ENCODE assay signal across 8 cellular contexts in genomic region chr19:7904074-7905020, GRCh38. TPM values are rescaled to one million over a fixed set of nuclear protein-coding genes. Genes with fewer than 3 reads are reported as not detected.
DNase-seq lines count a peak whose midpoint lies in the region; ATAC-seq and TF ChIP-seq lines count a peak whose summit lies in the region.

No MANE protein-coding gene starts in this region.

- no peak for TF ChIP-seq CTCF in esophagus muscularis mucosa (IDR thresholded peaks at IDR 0.05)
- TF ChIP-seq CTCF in neural progenitor cell (IDR thresholded peaks at IDR 0.05) = no peak

- H3K4me2 ChIP-seq in neural progenitor cell = peak overlapping the region; percentile 88

- peaks cover 53% of the 10 kb centered on the region for H4K20me1 ChIP-seq in neural progenitor cell (ENCODE audit: low read depth)

- H3K27ac ChIP-seq in esophagus muscularis mucosa (replicated peaks in 1 of 4) = peak overlapping the region; percentile 82 to 91 (median 90)
- no peak overlapping the region for H3K27ac ChIP-seq in neural progenitor cell

- H3K9ac ChIP-seq in neural progenitor cell = no peak overlapping the region

- H3K9me3 ChIP-seq in esophagus muscularis mucosa (no peaks in the 10 kb centered on the region), neural progenitor cell (ENCODE audit: low read depth) (no peaks in the 10 kb centered on the region)

- WGBS in esophagus muscularis mucosa = 28% methylated on average over 22 of the region's 68 CpGs

- peaks cover 37% of the 10 kb centered on the region for H3K79me2 ChIP-seq in neural progenitor cell (ENCODE audit: low read depth)

- DNase-seq in COLO668 (lab: John Stamatoyannopoulos, UW; ENCODE audit: unreplicated experiment) (peak; percentile 71), esophagus muscularis mucosa (ENCODE audit: extremely low spot score) (no peak), neural progenitor cell (ENCODE audit: low spot score) (peak; percentile 66), mesenteric fat pad (ENCODE audit: low spot score) (no peak), UCSD-AML1 (lab: John Stamatoyannopoulos, UW; ENCODE audit: unreplicated experiment) (no peak)
- peak; percentile 61 for DNase-seq in activated CD4-positive, alpha-beta T cell treated with anti-CD3 and anti-CD28 coated beads, Interleukin-2, amount 50 U/mL, for 1 hour

- no peak overlapping the region for H2AFZ ChIP-seq in neural progenitor cell (replicated peaks)

- no peaks in the 10 kb centered on the region for H3K9me3 Mint-ChIP-seq in neural progenitor cell

- H3K4me3 Mint-ChIP-seq in neural progenitor cell = peak overlapping the region; percentile 92

- peaks cover 0 to 7% (median 0%) of the 10 kb centered on the region in 4 donors for H3K27me3 ChIP-seq in esophagus muscularis mucosa
- peaks cover 5% of the 10 kb centered on the region for H3K27me3 ChIP-seq in neural progenitor cell

- H3F3A ChIP-seq in neural progenitor cell (ENCODE audit: low read depth) = peaks cover 9% of the 10 kb centered on the region

- ATAC-seq in GM19328 (IDR thresholded peaks at IDR 0.05; ENCODE audit: unreplicated experiment) = peak; percentile 41
- ATAC-seq in HG03442 (IDR thresholded peaks at IDR 0.05; ENCODE audit: unreplicated experiment) = peak; percentile 30

- no peak for TF ChIP-seq POLR2A in esophagus muscularis mucosa (IDR thresholded peaks at IDR 0.05; ENCODE audit: low read depth)

- peaks cover 20% of the 10 kb centered on the region for H3K4me1 Mint-ChIP-seq in neural progenitor cell

- H3K36me3 ChIP-seq in esophagus muscularis mucosa (peaks cover 13 to 38% (median 26%) of the 10 kb centered on the region in 4 donors), neural progenitor cell (no peaks in the 10 kb centered on the region)

- H3K4me1 ChIP-seq in esophagus muscularis mucosa (peaks cover 37 to 61% (median 51%) of the 10 kb centered on the region in 4 donors), neural progenitor cell (peaks cover 11% of the 10 kb centered on the region)

- peaks cover 5% of the 10 kb centered on the region for H3K27me3 Mint-ChIP-seq in neural progenitor cell (ENCODE audit: insufficient read depth, low read depth)

- peaks cover 2% of the 10 kb centered on the region for H3K36me3 Mint-ChIP-seq in neural progenitor cell

- intact Hi-C loops in esophagus muscularis mucosa (cut with DNase I) = no loop called here

- no peak for TF ChIP-seq EP300 in esophagus muscularis mucosa (IDR thresholded peaks at IDR 0.05)

- H3K4me3 ChIP-seq in esophagus muscularis mucosa (peak overlapping the region; percentile 64 to 89 (median 72)), neural progenitor cell (peak overlapping the region; percentile 91)

- peak overlapping the region; percentile 79 for H3K27ac Mint-ChIP-seq in neural progenitor cell

RNA-seq across cellular contexts. Expression of gene MAP2K7, which starts 0.7 kb away (rescaled TPM):
- total RNA-seq in esophagus muscularis mucosa (10 to 100 TPM; 17.2 to 31.9 (median 24.5) TPM), neural progenitor cell (ENCODE audit: low replicate concordance) (14.4 and 20.7 TPM in 2 replicates), mesenteric fat pad (26.7 TPM)

RNA-seq across cellular contexts. Expression of gene TGFBR3L, which starts 10.3 kb away (rescaled TPM):
- total RNA-seq in esophagus muscularis mucosa (1 to 10 TPM; 2.2 to 8.3 (median 6.1) TPM), neural progenitor cell (ENCODE audit: low replicate concordance) (0.99 and 1.8 TPM in 2 replicates), mesenteric fat pad (not detected)

RNA-seq across cellular contexts. Expression of gene SNAPC2, which starts 15.8 kb away (rescaled TPM):
- total RNA-seq in esophagus muscularis mucosa = 10 to 100 TPM; 32.4 to 47.2 (median 35.0) TPM
- 5.7 and 20.7 TPM in 2 replicates for total RNA-seq in neural progenitor cell (ENCODE audit: low replicate concordance)
- 17.8 TPM for total RNA-seq in mesenteric fat pad

RNA-seq across cellular contexts. Expression of gene LRRC8E, which starts 16.0 kb away (rescaled TPM):
- 1 to 10 TPM in 1 of 4 donors, under 1 TPM in 2, not detected in 1; 0.33 to 1.0 (median 0.46) TPM for total RNA-seq in esophagus muscularis mucosa
- 0.65 and 1.2 TPM in 2 replicates for total RNA-seq in neural progenitor cell (ENCODE audit: low replicate concordance)
- 1.8 TPM for total RNA-seq in mesenteric fat pad

RNA-seq across cellular contexts. Expression of gene CTXN1, which starts 21.6 kb away (rescaled TPM):
- total RNA-seq in esophagus muscularis mucosa = 10 to 100 TPM; 28.7 to 59.4 (median 49.2) TPM
- 3.7 and 34.3 TPM in 2 replicates for total RNA-seq in neural progenitor cell (ENCODE audit: low replicate concordance)
- 0.96 TPM for total RNA-seq in mesenteric fat pad

Comparison
In these comparisons a context has a peak if more than half of its experiments do, and no peak if none do; other contexts are left out.
1. DNase-seq: peak in COLO668 (single experiment), activated CD4-positive, alpha-beta T cell treated with anti-CD3 and anti-CD28 coated beads, Interleukin-2, amount 50 U/mL, for 1 hour (single experiment) and neural progenitor cell (single experiment); none in esophagus muscularis mucosa (single experiment), mesenteric fat pad (single experiment) and UCSD-AML1 (single experiment).